ENCODE assay signal across 13 cellular contexts in the genomic region with DNA sequence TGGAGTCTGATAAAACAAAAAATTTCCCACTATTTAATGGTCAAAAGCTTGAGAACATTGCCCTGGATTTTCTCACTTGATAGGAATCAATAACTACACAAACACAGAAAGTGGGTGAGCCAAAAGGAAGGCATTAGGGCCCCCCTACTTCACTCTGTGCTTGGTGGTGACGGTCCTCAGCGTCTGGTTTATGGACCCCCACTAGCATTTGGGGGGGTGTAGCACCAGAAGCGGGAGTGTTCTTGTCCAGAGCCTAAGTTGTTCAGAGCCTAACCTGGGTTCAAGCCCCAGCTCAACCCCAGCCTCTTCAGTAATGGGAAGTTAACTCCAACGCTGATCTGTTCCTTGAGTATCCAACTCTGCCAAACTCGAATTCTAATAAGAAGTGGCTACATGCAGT.
"Had no signal": no experiment of that assay in that cellular context is flagged by ENCODE, and none has a peak within 500 bp of the region (broad histone marks: within the 10 kb centered on the region; RNA-seq: fewer than 3 reads in every experiment).

No MANE protein-coding gene starts in this region.

- DNase-seq: activated CD4-positive, alpha-beta T cell treated with anti-CD3 and anti-CD28 coated beads, Interleukin-2, amount 50 U/mL, for 4 hours; activated CD4-positive, CD25-positive, alpha-beta regulatory T cell treated with anti-CD3 and anti-CD28 coated beads, Interleukin-2, amount 50 U/mL, for 72 hours; activated naive CD4-positive, alpha-beta T cell treated with anti-CD3 and anti-CD28 coated beads for 36 hours; central memory CD4-positive, alpha-beta T cell; cortex of kidney; effector memory CD4-positive, alpha-beta T cell; right cardiac atrium; SIG-M5; stimulated activated naive B cell treated with anti-CD40 and anti-IgM and Interleukin-4, amounts not matched to agents 10 μg/mL and 1 μg/mL and 100 μg/mL, for 72 hours had no signal

- H3K9ac ChIP-seq: neural progenitor cell, parathyroid adenoma had no signal

- H3K27ac Mint-ChIP-seq: activated naive CD4-positive, alpha-beta T cell treated with anti-CD3 and anti-CD28 coated beads for 36 hours; memory B cell; neural progenitor cell; stimulated activated naive B cell treated with anti-CD40 and anti-IgM and Interleukin-4, amounts not matched to agents 10 μg/mL and 1 μg/mL and 100 μg/mL, for 72 hours had no signal

- H3K27ac ChIP-seq: neural progenitor cell, parathyroid adenoma had no signal

- H3K9me3 Mint-ChIP-seq: activated naive CD4-positive, alpha-beta T cell treated with anti-CD3 and anti-CD28 coated beads for 36 hours; memory B cell; neural progenitor cell; stimulated activated naive B cell treated with anti-CD40 and anti-IgM and Interleukin-4, amounts not matched to agents 10 μg/mL and 1 μg/mL and 100 μg/mL, for 72 hours had no signal

- H3K27me3 Mint-ChIP-seq: memory B cell; stimulated activated naive B cell treated with anti-CD40 and anti-IgM and Interleukin-4, amounts not matched to agents 10 μg/mL and 1 μg/mL and 100 μg/mL, for 72 hours had no signal

- H3K36me3 ChIP-seq: neural progenitor cell had no signal

- H3K4me3 ChIP-seq: neural progenitor cell, smooth muscle cell had no signal

- H3K4me3 Mint-ChIP-seq: activated naive CD4-positive, alpha-beta T cell treated with anti-CD3 and anti-CD28 coated beads for 36 hours; memory B cell; neural progenitor cell; stimulated activated naive B cell treated with anti-CD40 and anti-IgM and Interleukin-4, amounts not matched to agents 10 μg/mL and 1 μg/mL and 100 μg/mL, for 72 hours had no signal

- H3K4me1 ChIP-seq: parathyroid adenoma had no signal

- ATAC-seq: right cardiac atrium; stimulated activated naive B cell treated with anti-CD40 and anti-IgM and Interleukin-4, amounts not matched to agents 10 μg/mL and 1 μg/mL and 100 μg/mL, for 72 hours had no signal

- H3K27me3 ChIP-seq: neural progenitor cell had no signal
